19 cellular contexts compared by ENCODE assay signal in the genomic region with DNA sequence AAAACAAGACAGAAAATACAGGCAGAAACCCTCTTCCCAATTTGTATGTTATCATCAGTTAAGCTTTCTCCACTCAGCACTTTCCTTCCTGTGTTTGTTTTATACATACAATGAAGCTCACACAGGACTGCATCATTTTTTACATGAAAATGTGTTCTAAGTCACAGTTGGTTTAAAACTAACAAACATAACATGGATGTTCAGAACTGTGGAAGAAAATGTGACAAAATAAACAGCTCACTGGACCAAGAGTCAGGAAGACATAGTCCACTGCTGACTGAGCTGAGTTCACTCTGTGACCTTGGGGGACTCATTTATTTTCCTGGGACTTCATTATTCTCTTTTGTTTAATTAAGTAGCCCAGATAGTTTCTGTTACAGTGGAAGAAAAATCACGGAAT.
"Had no signal": no experiment of that assay in that cellular context is flagged by ENCODE, and none has a peak within 500 bp of the region (broad histone marks: within the 10 kb centered on the region; RNA-seq: fewer than 3 reads in every experiment).

No MANE protein-coding gene starts in this region.

- H3K36me3 Mint-ChIP-seq: activated naive CD4-positive, alpha-beta T cell treated with anti-CD3 and anti-CD28 coated beads, Interleukin-2, amount 50 U/mL, for 72 hours had no signal

- H3K9me3 ChIP-seq: gastrocnemius medialis, right atrium auricular region had no signal

- H3K27me3 ChIP-seq: gastrocnemius medialis, right atrium auricular region had no signal

- H3K27me3 Mint-ChIP-seq: activated CD4-positive, alpha-beta memory T cell treated with anti-CD3 and anti-CD28 coated beads, Interleukin-2, amount 10 ng/mL, durations not matched to agents 7 days and 5 days; T-helper 17 cell had no signal

- FAIRE-seq: islet of Langerhans had no signal

- H3K36me3 ChIP-seq: WERI-Rb-1 had no signal

- ATAC-seq: activated naive CD4-positive, alpha-beta T cell treated with anti-CD3 and anti-CD28 coated beads, Interleukin-2, amount 50 U/mL, for 72 hours; gastrocnemius medialis; stimulated activated naive CD8-positive, alpha-beta T cell treated with anti-CD3 and anti-CD28 coated beads, Interleukin-15, Interleukin-2, amounts not matched to agents 100 U/mL and 50 U/mL, for 24 hours; T-helper 17 cell had no signal

- H3K4me3 ChIP-seq: coronary artery, gastrocnemius medialis, right atrium auricular region, skin epidermis had no signal

- H3K27ac Mint-ChIP-seq: activated CD4-positive, alpha-beta memory T cell treated with anti-CD3 and anti-CD28 coated beads, Interleukin-2, amount 10 ng/mL, durations not matched to agents 7 days and 5 days; activated naive CD4-positive, alpha-beta T cell treated with anti-CD3 and anti-CD28 coated beads, Interleukin-2, amount 50 U/mL, for 72 hours; nephron progenitor cell; T-helper 17 cell had no signal

- H3K4me3 Mint-ChIP-seq: activated CD4-positive, alpha-beta memory T cell treated with anti-CD3 and anti-CD28 coated beads, Interleukin-2, amount 10 ng/mL, durations not matched to agents 7 days and 5 days; nephron progenitor cell; T-helper 17 cell had no signal

- H3K9me3 Mint-ChIP-seq: activated CD4-positive, alpha-beta memory T cell treated with anti-CD3 and anti-CD28 coated beads, Interleukin-2, amount 10 ng/mL, durations not matched to agents 7 days and 5 days; activated naive CD4-positive, alpha-beta T cell treated with anti-CD3 and anti-CD28 coated beads, Interleukin-2, amount 50 U/mL, for 72 hours; nephron progenitor cell had no signal

- H3K27ac ChIP-seq: coronary artery, epithelial cell of prostate, right atrium auricular region, skin epidermis, WERI-Rb-1 had no signal

- DNase-seq: activated CD4-positive, alpha-beta memory T cell treated with anti-CD3 and anti-CD28 coated beads, Interleukin-2, amount 10 ng/mL, durations not matched to agents 7 days and 5 days; activated effector memory CD4-positive, alpha-beta T cell treated with anti-CD3 and anti-CD28 coated beads, Interleukin-2, amount 50 U/mL, for 16 hours; activated T-cell treated with anti-CD3 and anti-CD28 coated beads, Interleukin-2, amount 50 U/mL, for 48 hours; caudate nucleus; effector memory CD4-positive, alpha-beta T cell; gastrocnemius medialis; mesendoderm; nephron progenitor cell; occipital lobe; stimulated activated naive CD8-positive, alpha-beta T cell treated with anti-CD3 and anti-CD28 coated beads, Interleukin-15, Interleukin-2, amounts not matched to agents 100 U/mL and 50 U/mL, for 24 hours; T-helper 17 cell; trophoblast cell; WERI-Rb-1 had no signal
